Comparison of ENCODE assay signal across 8 cellular contexts in genomic region chr14:103074699-103075341, GRCh38. TPM values are rescaled to one million over a fixed set of nuclear protein-coding genes. Genes with fewer than 3 reads are reported as not detected.
DNase-seq lines count a peak whose midpoint lies in the region; ATAC-seq and TF ChIP-seq lines count a peak whose summit lies in the region.

No MANE protein-coding gene starts in this region.

- H3K79me2 ChIP-seq in Karpas-422 (ENCODE audit: low read length): no peaks in the 10 kb centered on the region

- CTCF ChIA-PET in naive thymus-derived CD4-positive, alpha-beta T cell (lab: Charles Lee): interaction anchor here (0.7 to 2.4 kb wide), 5 partner anchors 22 to 380 kb away, joined by 3 to 6 read pairs (median 5); no protein-coding TSS in a partner anchor

- peak; percentile 69 for DNase-seq in CMK (ENCODE audit: low read depth)
- DNase-seq in Karpas-422: no peak
- DNase-seq in endothelial cell (ENCODE audit: low spot score): no peak
- DNase-seq in naive thymus-derived CD4-positive, alpha-beta T cell: no peak
- no peak for DNase-seq in NCI-H774 (lab: John Stamatoyannopoulos, UW)
- DNase-seq in NCI-H1694 treated with DMSO at 0.1 percent for 48 hours (lab: John Stamatoyannopoulos, UW): no peak
- no peak for DNase-seq in SHP77 treated with DMSO at 0.1 percent for 48 hours (lab: John Stamatoyannopoulos, UW)

- no peaks in the 10 kb centered on the region for H3K36me3 ChIP-seq in Karpas-422 (ENCODE audit: insufficient read depth, low read length)
- no peaks in the 10 kb centered on the region for H3K36me3 ChIP-seq in naive thymus-derived CD4-positive, alpha-beta T cell (ENCODE audit: control insufficient read depth in 2 of 3, insufficient read depth in 3 of 3, low read length in 3 of 3)

- ATAC-seq in naive thymus-derived CD4-positive, alpha-beta T cell: no peak
- ATAC-seq in HG03432 (IDR thresholded peaks at IDR 0.05; ENCODE audit: unreplicated experiment): no peak

- no peak overlapping the region for H3K4me3 ChIP-seq in Karpas-422 (ENCODE audit: low read length)
- peak overlapping the region; percentile 47 for H3K4me3 ChIP-seq in naive thymus-derived CD4-positive, alpha-beta T cell (ENCODE audit: low read length)

- H3K9ac ChIP-seq in Karpas-422 (ENCODE audit: low read length): no peak overlapping the region

- H3K36me3 Mint-ChIP-seq in endothelial cell (ENCODE audit: low read depth, unreplicated experiment): no peaks in the 10 kb centered on the region
- H3K36me3 Mint-ChIP-seq in naive thymus-derived CD4-positive, alpha-beta T cell: no peaks in the 10 kb centered on the region

- peak overlapping the region; percentile 44 for H3K4me3 Mint-ChIP-seq in endothelial cell (ENCODE audit: unreplicated experiment)
- peak overlapping the region in 6 of 10 donors; percentile 2 to 32 (median 14) for H3K4me3 Mint-ChIP-seq in naive thymus-derived CD4-positive, alpha-beta T cell

- no peaks in the 10 kb centered on the region for H3K9me2 ChIP-seq in Karpas-422 (replicated peaks; ENCODE audit: insufficient read depth, low read length)

- H3K27ac Mint-ChIP-seq in endothelial cell (ENCODE audit: unreplicated experiment): no peak overlapping the region
- no peak overlapping the region for H3K27ac Mint-ChIP-seq in naive thymus-derived CD4-positive, alpha-beta T cell

- no peaks in the 10 kb centered on the region for H3K9me3 ChIP-seq in Karpas-422 (ENCODE audit: low read length)
- no peaks in the 10 kb centered on the region for H3K9me3 ChIP-seq in naive thymus-derived CD4-positive, alpha-beta T cell (ENCODE audit: control insufficient read depth in 2 of 3, low read length in 3 of 3)

- H3K4me2 ChIP-seq in Karpas-422 (ENCODE audit: low read depth, low read length, poor library complexity, severe bottlenecking): peak overlapping the region; percentile 60

- H3K27me3 ChIP-seq in Karpas-422 (ENCODE audit: low read length): no peaks in the 10 kb centered on the region
- H3K27me3 ChIP-seq in naive thymus-derived CD4-positive, alpha-beta T cell (ENCODE audit: control insufficient read depth in 2 of 2, insufficient read depth in 2 of 2, low read length in 2 of 2): no peaks in the 10 kb centered on the region

- H3K4me1 ChIP-seq in Karpas-422 (ENCODE audit: low read length): peaks cover 9% of the 10 kb centered on the region
- peaks cover 0 to 5% of the 10 kb centered on the region in 2 donors for H3K4me1 ChIP-seq in naive thymus-derived CD4-positive, alpha-beta T cell (ENCODE audit: control insufficient read depth in 2 of 2, insufficient read depth in 2 of 2, low read length in 2 of 2)

- H3K9me3 Mint-ChIP-seq in endothelial cell (ENCODE audit: unreplicated experiment): no peaks in the 10 kb centered on the region
- H3K9me3 Mint-ChIP-seq in naive thymus-derived CD4-positive, alpha-beta T cell: peaks cover 0 to 1% (median 0%) of the 10 kb centered on the region in 11 donors

- POLR2A ChIA-PET in naive thymus-derived CD4-positive, alpha-beta T cell (lab: Charles Lee): no interaction called here

- H3K27ac ChIP-seq in Karpas-422 (ENCODE audit: low read length): no peak overlapping the region
- no peak overlapping the region for H3K27ac ChIP-seq in naive thymus-derived CD4-positive, alpha-beta T cell (ENCODE audit: low read depth, low read length)

- H4K20me1 ChIP-seq in Karpas-422 (ENCODE audit: insufficient read depth, low read depth, low read length): no peaks in the 10 kb centered on the region; the same call in 1 of the 2 replicates

- TF ChIP-seq CTCF in endothelial cell (IDR thresholded peaks at IDR 0.05; ENCODE audit: unreplicated experiment): no peak

- no peak overlapping the region for H2AFZ ChIP-seq in Karpas-422 (ENCODE audit: low read length)

- no peaks in the 10 kb centered on the region for H3K4me1 Mint-ChIP-seq in endothelial cell (ENCODE audit: unreplicated experiment)
- H3K4me1 Mint-ChIP-seq in naive thymus-derived CD4-positive, alpha-beta T cell: peaks cover 0 to 4% (median 0%) of the 10 kb centered on the region in 7 donors

- intact Hi-C loops in naive thymus-derived CD4-positive, alpha-beta T cell (cut with micrococcal nuclease): loop anchor here (1.0 to 5.0 kb wide), 5 partner anchors 16 to 383 kb away; partner anchors contain the start of gene CDC42BPB (in 1 of the 2)

- peaks cover 2% of the 10 kb centered on the region for H3K27me3 Mint-ChIP-seq in endothelial cell (ENCODE audit: unreplicated experiment)
- no peaks in the 10 kb centered on the region for H3K27me3 Mint-ChIP-seq in naive thymus-derived CD4-positive, alpha-beta T cell

RNA-seq across cellular contexts. Expression of gene LBHD2, which starts 9.2 kb away (rescaled TPM):
- total RNA-seq in Karpas-422 (2014; rRNA removed; shearing (Covaris generic); ENCODE audit: low replicate concordance): not detected in 2 replicates
- not detected for total RNA-seq in endothelial cell (ENCODE audit: unreplicated experiment)
- total RNA-seq in naive thymus-derived CD4-positive, alpha-beta T cell: not detected
- not detected for polyA plus RNA-seq in naive thymus-derived CD4-positive, alpha-beta T cell

RNA-seq across cellular contexts. Expression of gene CDC42BPB, which starts 17.5 kb away (rescaled TPM):
- total RNA-seq in Karpas-422 (2014; rRNA removed; shearing (Covaris generic); ENCODE audit: low replicate concordance): 1.6 and 4.7 TPM in 2 replicates
- 187 TPM for total RNA-seq in endothelial cell (ENCODE audit: unreplicated experiment)
- total RNA-seq in naive thymus-derived CD4-positive, alpha-beta T cell: 10 to 100 TPM in 1 of 5 experiments, 1 to 10 TPM in 3, under 1 TPM in 1; 0.87 to 16.0 (median 5.5) TPM
- under 1 TPM; 0.34 to 0.43 TPM for polyA plus RNA-seq in naive thymus-derived CD4-positive, alpha-beta T cell

RNA-seq across cellular contexts. Expression of gene EXOC3L4, which starts 19.7 kb away (rescaled TPM):
- not detected in 2 replicates for total RNA-seq in Karpas-422 (2014; rRNA removed; shearing (Covaris generic); ENCODE audit: low replicate concordance)
- total RNA-seq in endothelial cell (ENCODE audit: unreplicated experiment): not detected
- not detected for total RNA-seq in naive thymus-derived CD4-positive, alpha-beta T cell
- not detected for polyA plus RNA-seq in naive thymus-derived CD4-positive, alpha-beta T cell

RNA-seq across cellular contexts. Expression of gene TNFAIP2, which starts 48.4 kb away (rescaled TPM):
- not detected in 2 replicates for total RNA-seq in Karpas-422 (2014; rRNA removed; shearing (Covaris generic); ENCODE audit: low replicate concordance)
- 163 TPM for total RNA-seq in endothelial cell (ENCODE audit: unreplicated experiment)
- 100 to 1,000 TPM in 1 of 5 experiments, 10 to 100 TPM in 1, 1 to 10 TPM in 3; 1.1 to 309 (median 5.5) TPM for total RNA-seq in naive thymus-derived CD4-positive, alpha-beta T cell
- polyA plus RNA-seq in naive thymus-derived CD4-positive, alpha-beta T cell: not detected

Comparison
In these comparisons a context has a peak if more than half of its experiments do, and no peak if none do; other contexts are left out.
1. RNA of gene CDC42BPB, which starts 17.5 kb away (total RNA-seq): 187 TPM in endothelial cell (single experiment); 0.87 to 16.0 TPM in naive thymus-derived CD4-positive, alpha-beta T cell and 1.6 to 4.7 TPM in Karpas-422; every median in the first group is over 10 times any median in the second.